18 cellular contexts compared by ENCODE assay signal in genomic region chr1:111586112-111586511, GRCh38. TPM values are rescaled to one million over a fixed set of nuclear protein-coding genes. Genes with fewer than 3 reads are reported as not detected.
DNase-seq lines count a peak whose midpoint lies in the region; ATAC-seq, FAIRE-seq and TF ChIP-seq lines count a peak whose summit lies in the region.
"Had no signal": no experiment of that assay in that cellular context is flagged by ENCODE, and none has a peak within 500 bp of the region (broad histone marks: within the 10 kb centered on the region; RNA-seq: fewer than 3 reads in every experiment).

No MANE protein-coding gene starts in this region.

- no peaks in the 10 kb centered on the region for H3K36me3 ChIP-seq in mesenchymal stem cell (ENCODE audit: control insufficient read depth in 1 of 2, insufficient read depth in 2 of 2, low read depth in 1 of 2, low read length in 2 of 2)
- H3K36me3 ChIP-seq in Caco-2 (ENCODE audit: control insufficient read depth, insufficient read depth, low read length), result no peaks in the 10 kb centered on the region
- H3K36me3 ChIP-seq: HAP-1 had no signal

- H3K14ac ChIP-seq in mesenchymal stem cell (ENCODE audit: low read length in 2 of 2), result no peak overlapping the region

- no peak overlapping the region for H2BK5ac ChIP-seq in mesenchymal stem cell (ENCODE audit: low read depth, low read length, poor library complexity, severe bottlenecking)

- H4K91ac ChIP-seq in mesenchymal stem cell (ENCODE audit: low read length), result no peak overlapping the region

- H3K9me3 ChIP-seq in mesenchymal stem cell (ENCODE audit: control insufficient read depth, low read length), result no peaks in the 10 kb centered on the region
- H3K9me3 ChIP-seq in Caco-2, result no peaks in the 10 kb centered on the region
- H3K9me3 ChIP-seq: HAP-1 had no signal

- CTCF ChIA-PET in activated naive CD4-positive, alpha-beta T cell treated with anti-CD3 and anti-CD28 coated beads, Interleukin-2, amount 10 ng/mL, durations not matched to agents 7 days and 5 days (lab: Charles Lee), result no interaction called here
- CTCF ChIA-PET in Caco-2 (lab: Charles Lee), result no interaction called here

- no peak for TF ChIP-seq POLR2A in GM12891 (IDR thresholded peaks at IDR 0.05; ENCODE audit: low read depth, low read length)

- WGBS in mesenchymal stem cell, result 76% methylated on average over 2 of the region's 2 CpGs

- H2AFZ ChIP-seq in mesenchymal stem cell (ENCODE audit: low read depth, low read length), result no peak overlapping the region

- no peaks in the 10 kb centered on the region for H3K79me1 ChIP-seq in mesenchymal stem cell (replicated peaks; ENCODE audit: low read length, poor library complexity, severe bottlenecking)

- no peaks in the 10 kb centered on the region for H3K27me3 Mint-ChIP-seq in activated naive CD4-positive, alpha-beta T cell treated with anti-CD3 and anti-CD28 coated beads, Interleukin-2, amount 50 U/mL, for 24 hours
- H3K27me3 Mint-ChIP-seq in activated naive CD4-positive, alpha-beta T cell treated with anti-CD3 and anti-CD28 coated beads, Interleukin-2, amount 10 ng/mL, durations not matched to agents 7 days and 5 days, result no peaks in the 10 kb centered on the region
- H3K27me3 Mint-ChIP-seq in activated T-helper 17 cell treated with anti-CD3 and anti-CD28 coated beads, Interleukin-2, amount 50 U/mL, for 72 hours, result no peaks in the 10 kb centered on the region
- no peaks in the 10 kb centered on the region for H3K27me3 Mint-ChIP-seq in Caco-2 (ENCODE audit: insufficient read depth, unreplicated experiment)
- H3K27me3 Mint-ChIP-seq: CD4-positive, alpha-beta memory T cell had no signal

- no peak for DNase-seq in activated naive CD4-positive, alpha-beta T cell treated with anti-CD3 and anti-CD28 coated beads, Interleukin-2, amount 10 ng/mL, durations not matched to agents 7 days and 5 days
- DNase-seq in GM12891 (ENCODE audit: insufficient read length, low spot score) (no peak), mesenchymal stem cell (no peak), Caco-2 (no peak), RKO (ENCODE audit: low spot score) (no peak), NCI-H1694 treated with DMSO at 0.1 percent for 48 hours (lab: John Stamatoyannopoulos, UW) (no peak)
- DNase-seq: C1 segment of cervical spinal cord; CD4-positive, alpha-beta memory T cell; COR-L47; DMS153; DND-41; GOT3; HFFc6 had no signal

- peak overlapping the region; percentile 69 for H3K27ac Mint-ChIP-seq in activated naive CD4-positive, alpha-beta T cell treated with anti-CD3 and anti-CD28 coated beads, Interleukin-2, amount 50 U/mL, for 24 hours
- H3K27ac Mint-ChIP-seq in activated naive CD4-positive, alpha-beta T cell treated with anti-CD3 and anti-CD28 coated beads, Interleukin-2, amount 10 ng/mL, durations not matched to agents 7 days and 5 days, result no peak overlapping the region
- no peak overlapping the region for H3K27ac Mint-ChIP-seq in activated T-helper 17 cell treated with anti-CD3 and anti-CD28 coated beads, Interleukin-2, amount 50 U/mL, for 72 hours
- H3K27ac Mint-ChIP-seq in Caco-2 (ENCODE audit: unreplicated experiment), result no peak overlapping the region
- H3K27ac Mint-ChIP-seq: HFFc6 had no signal

- H3K9ac ChIP-seq in mesenchymal stem cell (ENCODE audit: low read length), result no peak overlapping the region

- no peak overlapping the region for H3K4ac ChIP-seq in mesenchymal stem cell (ENCODE audit: low read depth in 1 of 2, low read length in 2 of 2)

- intact Hi-C loops in Caco-2 (cut with micrococcal nuclease; ENCODE audit: unreplicated experiment), result no loop called here

- no peak overlapping the region for H3K23ac ChIP-seq in mesenchymal stem cell (ENCODE audit: low read length in 2 of 2)

- H2BK15ac ChIP-seq in mesenchymal stem cell (ENCODE audit: low read depth, poor library complexity, severe bottlenecking), result peak overlapping the region; percentile 19

- no peak overlapping the region for H2BK12ac ChIP-seq in mesenchymal stem cell (ENCODE audit: low read length in 2 of 2)

- no TSS peak for BruUV-seq in Caco-2 (replicated peaks; lab: Mats Ljungman, UMichigan)

- no peak overlapping the region for H2AK5ac ChIP-seq in mesenchymal stem cell (ENCODE audit: low read length, severe bottlenecking)

- TF ChIP-seq CTCF in Caco-2 (IDR thresholded peaks at IDR 0.05; ENCODE audit: insufficient read depth in 1 of 2, low read depth in 1 of 2, low read length in 1 of 2, severe bottlenecking in 1 of 2, unreplicated experiment in 1 of 2), result no peak

- ATAC-seq in activated T-helper 17 cell treated with anti-CD3 and anti-CD28 coated beads, Interleukin-2, amount 50 U/mL, for 72 hours (replicated peaks), result peak; percentile 58

- H3K27ac ChIP-seq in mesenchymal stem cell (ENCODE audit: low read length, poor library complexity, severe bottlenecking), result no peak overlapping the region

- H3K4me3 Mint-ChIP-seq in activated naive CD4-positive, alpha-beta T cell treated with anti-CD3 and anti-CD28 coated beads, Interleukin-2, amount 50 U/mL, for 24 hours, result no peak overlapping the region
- no peak overlapping the region for H3K4me3 Mint-ChIP-seq in activated naive CD4-positive, alpha-beta T cell treated with anti-CD3 and anti-CD28 coated beads, Interleukin-2, amount 10 ng/mL, durations not matched to agents 7 days and 5 days
- no peak overlapping the region for H3K4me3 Mint-ChIP-seq in activated T-helper 17 cell treated with anti-CD3 and anti-CD28 coated beads, Interleukin-2, amount 50 U/mL, for 72 hours
- H3K4me3 Mint-ChIP-seq in Caco-2 (ENCODE audit: unreplicated experiment), result no peak overlapping the region
- H3K4me3 Mint-ChIP-seq: CD4-positive, alpha-beta memory T cell; HFFc6 had no signal

- peak; percentile 74 for FAIRE-seq in GM12891 (lab: Jason Lieb, UNC)
- FAIRE-seq: G401.6, GM18507 had no signal

- peak overlapping the region; percentile 23 for H4K8ac ChIP-seq in mesenchymal stem cell (ENCODE audit: low read length)

- POLR2A ChIA-PET in Caco-2 (lab: Charles Lee), result no interaction called here

- no peak overlapping the region for H3K18ac ChIP-seq in mesenchymal stem cell (ENCODE audit: low read depth in 1 of 2, low read length in 2 of 2)

- H3K4me1 ChIP-seq in mesenchymal stem cell (ENCODE audit: control insufficient read depth, insufficient read depth, low read depth, low read length) (peaks cover 2% of the 10 kb centered on the region), Caco-2 (peaks cover 6% of the 10 kb centered on the region; the same call in 1 of the 2 replicates)
- H3K4me1 ChIP-seq: HAP-1 had no signal

- H3K9me3 Mint-ChIP-seq in activated naive CD4-positive, alpha-beta T cell treated with anti-CD3 and anti-CD28 coated beads, Interleukin-2, amount 50 U/mL, for 24 hours, result no peaks in the 10 kb centered on the region
- no peaks in the 10 kb centered on the region for H3K9me3 Mint-ChIP-seq in activated naive CD4-positive, alpha-beta T cell treated with anti-CD3 and anti-CD28 coated beads, Interleukin-2, amount 10 ng/mL, durations not matched to agents 7 days and 5 days
- H3K9me3 Mint-ChIP-seq in activated T-helper 17 cell treated with anti-CD3 and anti-CD28 coated beads, Interleukin-2, amount 50 U/mL, for 72 hours, result no peaks in the 10 kb centered on the region
- H3K9me3 Mint-ChIP-seq in Caco-2 (ENCODE audit: unreplicated experiment), result no peaks in the 10 kb centered on the region
- H3K9me3 Mint-ChIP-seq: CD4-positive, alpha-beta memory T cell; HFFc6 had no signal

- peaks cover 14% of the 10 kb centered on the region for H3K4me1 Mint-ChIP-seq in activated naive CD4-positive, alpha-beta T cell treated with anti-CD3 and anti-CD28 coated beads, Interleukin-2, amount 50 U/mL, for 24 hours
- peaks cover 4% of the 10 kb centered on the region for H3K4me1 Mint-ChIP-seq in activated naive CD4-positive, alpha-beta T cell treated with anti-CD3 and anti-CD28 coated beads, Interleukin-2, amount 10 ng/mL, durations not matched to agents 7 days and 5 days
- no peaks in the 10 kb centered on the region for H3K4me1 Mint-ChIP-seq in activated T-helper 17 cell treated with anti-CD3 and anti-CD28 coated beads, Interleukin-2, amount 50 U/mL, for 72 hours
- no peaks in the 10 kb centered on the region for H3K4me1 Mint-ChIP-seq in Caco-2 (ENCODE audit: low read depth, unreplicated experiment)

- H3K4me3 ChIP-seq in mesenchymal stem cell (ENCODE audit: insufficient read depth in 1 of 2, low read depth in 1 of 2, low read length in 2 of 2), result no peak overlapping the region
- H3K4me3 ChIP-seq in Caco-2 (ENCODE audit: low read depth, low read length), result no peak overlapping the region
- H3K4me3 ChIP-seq: HAP-1 had no signal

- H3K36me3 Mint-ChIP-seq in activated naive CD4-positive, alpha-beta T cell treated with anti-CD3 and anti-CD28 coated beads, Interleukin-2, amount 50 U/mL, for 24 hours, result no peaks in the 10 kb centered on the region
- no peaks in the 10 kb centered on the region for H3K36me3 Mint-ChIP-seq in activated naive CD4-positive, alpha-beta T cell treated with anti-CD3 and anti-CD28 coated beads, Interleukin-2, amount 10 ng/mL, durations not matched to agents 7 days and 5 days
- no peaks in the 10 kb centered on the region for H3K36me3 Mint-ChIP-seq in activated T-helper 17 cell treated with anti-CD3 and anti-CD28 coated beads, Interleukin-2, amount 50 U/mL, for 72 hours (ENCODE audit: low read depth)
- H3K36me3 Mint-ChIP-seq in Caco-2 (ENCODE audit: insufficient read depth, unreplicated experiment), result no peaks in the 10 kb centered on the region
- H3K36me3 Mint-ChIP-seq: CD4-positive, alpha-beta memory T cell had no signal

- H3K27me3 ChIP-seq in mesenchymal stem cell (ENCODE audit: control insufficient read depth in 1 of 2, insufficient read depth in 1 of 2, low read length in 2 of 2) (peaks cover 0 to 2% of the 10 kb centered on the region in 2 experiments), Caco-2 (replicated peaks; ENCODE audit: control insufficient read depth, insufficient read depth, low read length) (no peaks in the 10 kb centered on the region)

- no peak overlapping the region for H2BK120ac ChIP-seq in mesenchymal stem cell (ENCODE audit: low read depth, low read length)

- H3K4me2 ChIP-seq in mesenchymal stem cell (ENCODE audit: low read length, poor library complexity, severe bottlenecking), result no peak overlapping the region

TF ChIP-seq in GM12891, 5 proteins besides CTCF, POLR2A, EP300 and RAD21:
- TF ChIP-seq PAX5 (IDR thresholded peaks at IDR 0.05; ENCODE audit: insufficient read depth, low read length, severe bottlenecking), result no peak
- TF ChIP-seq TAF1 (IDR thresholded peaks at IDR 0.05; ENCODE audit: low read depth, low read length), result no peak
- TF ChIP-seq POLR2AphosphoS5 (IDR thresholded peaks at IDR 0.05; ENCODE audit: low read depth, low read length), result no peak
- TF ChIP-seq SPI1 (IDR thresholded peaks at IDR 0.05; ENCODE audit: low read depth, low read length), result no peak
- TF ChIP-seq POU2F2 (IDR thresholded peaks at IDR 0.05; ENCODE audit: low read depth, low read length), result no peak

RNA-seq across cellular contexts. Expression of gene RAP1A, which starts 33.5 kb away (rescaled TPM):
- polyA plus RNA-seq in GM12891 (2012; ENCODE audit: low read depth, missing spikeins), result 120 TPM
- total RNA-seq in activated T-helper 17 cell treated with anti-CD3 and anti-CD28 coated beads, Interleukin-2, amount 50 U/mL, for 72 hours, result 100 to 1,000 TPM; 155 to 209 TPM
- 84.9 TPM for polyA plus RNA-seq in mesenchymal stem cell (2013, experiment 1 of 2)
- 88.5 TPM for polyA plus RNA-seq in mesenchymal stem cell (2013, experiment 2 of 2)
- 60.1 and 64.1 TPM in 2 replicates for total RNA-seq in Caco-2 (2022)
